In the genomic region with DNA sequence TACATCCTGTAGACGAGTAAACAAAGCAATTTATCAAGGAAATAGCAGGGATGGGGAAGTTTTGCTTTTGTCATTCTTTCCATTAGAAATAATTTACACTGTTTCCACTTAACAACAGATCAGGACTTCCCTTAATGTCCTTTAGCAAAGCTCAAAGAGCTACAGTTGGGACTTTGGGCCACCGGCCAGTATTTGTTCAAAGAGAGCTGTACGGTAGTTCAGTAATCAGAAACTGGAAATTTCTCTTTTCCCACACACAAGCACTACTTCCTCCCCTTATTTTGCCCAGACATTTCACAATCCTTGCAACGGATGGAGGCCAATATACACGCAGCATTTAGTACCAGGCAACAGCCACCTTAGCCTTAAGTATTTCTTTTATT, we compare ENCODE assay signal across 1 cellular context.
TF ChIP-seq lines count a peak whose summit lies in the region.

No MANE protein-coding gene starts in this region.

TF ChIP-seq in HepG2, 621 proteins besides CTCF, POLR2A, EP300 and RAD21 (continued from another document and continues in another):
- TF ChIP-seq, protein P1, sequence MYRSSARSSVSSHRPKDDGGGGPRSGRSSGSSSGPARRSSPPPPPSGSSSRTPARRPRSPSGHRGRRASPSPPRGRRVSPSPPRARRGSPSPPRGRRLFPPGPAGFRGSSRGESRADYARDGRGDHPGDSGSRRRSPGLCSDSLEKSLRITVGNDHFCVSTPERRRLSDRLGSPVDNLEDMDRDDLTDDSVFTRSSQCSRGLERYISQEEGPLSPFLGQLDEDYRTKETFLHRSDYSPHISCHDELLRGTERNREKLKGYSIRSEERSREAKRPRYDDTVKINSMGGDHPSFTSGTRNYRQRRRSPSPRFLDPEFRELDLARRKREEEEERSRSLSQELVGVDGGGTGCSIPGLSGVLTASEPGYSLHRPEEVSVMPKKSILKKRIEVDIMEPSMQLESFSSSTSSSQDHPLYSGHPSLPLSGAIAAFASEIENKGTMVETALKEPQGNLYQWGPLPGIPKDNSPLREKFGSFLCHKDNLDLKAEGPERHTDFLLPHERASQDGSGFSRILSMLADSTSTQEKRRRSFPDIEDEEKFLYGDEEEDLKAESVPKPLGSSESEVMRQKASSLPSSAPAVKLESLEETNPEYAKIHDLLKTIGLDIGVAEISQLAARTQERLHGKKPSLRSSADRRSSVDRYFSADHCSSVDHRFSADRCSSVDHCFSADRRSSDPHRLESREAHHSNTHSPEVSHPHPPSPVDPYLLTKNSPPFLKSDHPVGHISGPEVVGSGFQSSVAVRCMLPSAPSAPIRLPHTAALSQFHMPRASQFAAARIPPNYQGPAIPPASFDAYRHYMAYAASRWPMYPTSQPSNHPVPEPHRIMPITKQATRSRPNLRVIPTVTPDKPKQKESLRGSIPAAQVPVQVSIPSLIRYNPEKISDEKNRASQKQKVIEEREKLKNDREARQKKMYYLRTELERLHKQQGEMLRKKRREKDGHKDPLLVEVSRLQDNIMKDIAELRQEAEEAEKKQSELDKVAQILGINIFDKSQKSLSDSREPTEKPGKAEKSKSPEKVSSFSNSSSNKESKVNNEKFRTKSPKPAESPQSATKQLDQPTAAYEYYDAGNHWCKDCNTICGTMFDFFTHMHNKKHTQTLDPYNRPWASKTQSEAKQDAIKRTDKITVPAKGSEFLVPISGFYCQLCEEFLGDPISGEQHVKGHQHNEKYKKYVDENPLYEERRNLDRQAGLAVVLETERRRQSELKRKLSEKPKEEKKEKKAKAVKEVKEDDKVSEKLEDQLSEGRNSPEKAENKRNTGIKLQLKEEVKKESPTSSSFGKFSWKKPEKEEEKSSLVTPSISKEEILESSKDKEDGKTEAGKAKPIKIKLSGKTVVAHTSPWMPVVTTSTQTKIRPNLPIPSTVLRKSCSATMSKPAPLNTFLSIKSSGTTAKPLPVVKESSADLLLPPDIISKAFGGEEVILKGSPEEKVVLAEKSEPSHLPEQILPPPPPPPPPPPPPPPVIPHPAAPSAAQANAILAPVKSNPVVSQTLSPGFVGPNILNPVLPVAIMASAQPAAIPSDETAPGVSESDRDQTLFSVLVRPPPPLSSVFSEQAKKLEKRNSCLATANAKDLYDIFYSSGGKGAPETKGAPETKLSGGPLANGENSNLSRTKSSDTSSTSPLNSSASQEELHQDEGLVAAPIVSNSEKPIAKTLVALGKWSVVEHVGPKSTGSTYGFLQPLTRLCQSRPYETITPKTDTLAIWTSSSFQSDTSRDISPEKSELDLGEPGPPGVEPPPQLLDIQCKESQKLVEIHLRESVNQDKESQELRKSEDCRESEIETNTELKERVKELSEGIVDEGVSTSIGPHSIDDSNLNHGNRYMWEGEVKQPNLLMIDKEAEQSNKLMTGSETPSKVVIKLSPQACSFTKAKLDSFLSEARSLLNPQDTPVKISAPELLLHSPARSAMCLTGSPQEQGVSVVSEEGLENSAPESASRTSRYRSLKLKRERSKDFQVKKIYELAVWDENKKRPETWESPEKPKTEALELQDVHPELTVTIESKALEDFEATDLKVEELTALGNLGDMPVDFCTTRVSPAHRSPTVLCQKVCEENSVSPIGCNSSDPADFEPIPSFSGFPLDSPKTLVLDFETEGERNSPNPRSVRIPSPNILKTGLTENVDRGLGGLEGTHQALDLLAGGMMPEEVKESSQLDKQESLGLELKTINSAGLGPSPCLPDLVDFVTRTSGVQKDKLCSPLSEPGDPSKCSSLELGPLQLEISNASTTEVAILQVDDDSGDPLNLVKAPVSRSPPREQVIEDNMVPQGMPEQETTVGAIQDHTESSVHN (CRISPR knock-in tag; IDR thresholded peaks at IDR 0.05): no peak
- no peak for TF ChIP-seq SPEN (CRISPR knock-in tag; IDR thresholded peaks at IDR 0.05; ENCODE audit: low read depth)
- no peak for TF ChIP-seq ZNF550 (CRISPR knock-in tag; IDR thresholded peaks at IDR 0.05; ENCODE audit: borderline replicate concordance)
- TF ChIP-seq ZNF224 (CRISPR knock-in tag; IDR thresholded peaks at IDR 0.05): no peak
- peak; percentile 78; the same call in 1 of the 2 replicates for TF ChIP-seq PITX1 (CRISPR knock-in tag; IDR thresholded peaks at IDR 0.05)
- no peak for TF ChIP-seq ZFP36L2 (CRISPR knock-in tag; IDR thresholded peaks at IDR 0.05)
- no peak for TF ChIP-seq ZNF431 (CRISPR knock-in tag; IDR thresholded peaks at IDR 0.05; ENCODE audit: borderline replicate concordance, low read depth)
- no peak for TF ChIP-seq RBAK (CRISPR knock-in tag; IDR thresholded peaks at IDR 0.05)
- peak in 1 of 2 experiments; percentile 47; a peak in 1 of 4 replicates for TF ChIP-seq KLF16 (CRISPR knock-in tag; IDR thresholded peaks at IDR 0.05)
- TF ChIP-seq, protein P2, sequence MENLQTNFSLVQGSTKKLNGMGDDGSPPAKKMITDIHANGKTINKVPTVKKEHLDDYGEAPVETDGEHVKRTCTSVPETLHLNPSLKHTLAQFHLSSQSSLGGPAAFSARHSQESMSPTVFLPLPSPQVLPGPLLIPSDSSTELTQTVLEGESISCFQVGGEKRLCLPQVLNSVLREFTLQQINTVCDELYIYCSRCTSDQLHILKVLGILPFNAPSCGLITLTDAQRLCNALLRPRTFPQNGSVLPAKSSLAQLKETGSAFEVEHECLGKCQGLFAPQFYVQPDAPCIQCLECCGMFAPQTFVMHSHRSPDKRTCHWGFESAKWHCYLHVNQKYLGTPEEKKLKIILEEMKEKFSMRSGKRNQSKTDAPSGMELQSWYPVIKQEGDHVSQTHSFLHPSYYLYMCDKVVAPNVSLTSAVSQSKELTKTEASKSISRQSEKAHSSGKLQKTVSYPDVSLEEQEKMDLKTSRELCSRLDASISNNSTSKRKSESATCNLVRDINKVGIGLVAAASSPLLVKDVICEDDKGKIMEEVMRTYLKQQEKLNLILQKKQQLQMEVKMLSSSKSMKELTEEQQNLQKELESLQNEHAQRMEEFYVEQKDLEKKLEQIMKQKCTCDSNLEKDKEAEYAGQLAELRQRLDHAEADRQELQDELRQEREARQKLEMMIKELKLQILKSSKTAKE (CRISPR knock-in tag; IDR thresholded peaks at IDR 0.05; ENCODE audit: borderline replicate concordance): peak; percentile 67
- no peak for TF ChIP-seq ZNF101 (CRISPR knock-in tag; IDR thresholded peaks at IDR 0.05; ENCODE audit: borderline replicate concordance, low read depth)
- peak; percentile 91 for TF ChIP-seq DPF2 (CRISPR knock-in tag; IDR thresholded peaks at IDR 0.05; ENCODE audit: borderline replicate concordance, low read depth)
- no peak for TF ChIP-seq ZNF703 (CRISPR knock-in tag; IDR thresholded peaks at IDR 0.05; ENCODE audit: borderline replicate concordance)
- TF ChIP-seq, protein P3, sequence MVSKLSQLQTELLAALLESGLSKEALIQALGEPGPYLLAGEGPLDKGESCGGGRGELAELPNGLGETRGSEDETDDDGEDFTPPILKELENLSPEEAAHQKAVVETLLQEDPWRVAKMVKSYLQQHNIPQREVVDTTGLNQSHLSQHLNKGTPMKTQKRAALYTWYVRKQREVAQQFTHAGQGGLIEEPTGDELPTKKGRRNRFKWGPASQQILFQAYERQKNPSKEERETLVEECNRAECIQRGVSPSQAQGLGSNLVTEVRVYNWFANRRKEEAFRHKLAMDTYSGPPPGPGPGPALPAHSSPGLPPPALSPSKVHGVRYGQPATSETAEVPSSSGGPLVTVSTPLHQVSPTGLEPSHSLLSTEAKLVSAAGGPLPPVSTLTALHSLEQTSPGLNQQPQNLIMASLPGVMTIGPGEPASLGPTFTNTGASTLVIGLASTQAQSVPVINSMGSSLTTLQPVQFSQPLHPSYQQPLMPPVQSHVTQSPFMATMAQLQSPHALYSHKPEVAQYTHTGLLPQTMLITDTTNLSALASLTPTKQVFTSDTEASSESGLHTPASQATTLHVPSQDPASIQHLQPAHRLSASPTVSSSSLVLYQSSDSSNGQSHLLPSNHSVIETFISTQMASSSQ (IDR thresholded peaks at IDR 0.05; ENCODE audit: low read depth): peak; percentile 47
- TF ChIP-seq, protein P3 (CRISPR knock-in tag; IDR thresholded peaks at IDR 0.05; ENCODE audit: borderline replicate concordance): peak; percentile 37; the same call in 1 of the 2 replicates
- TF ChIP-seq HES4 (CRISPR knock-in tag; IDR thresholded peaks at IDR 0.05; ENCODE audit: borderline replicate concordance): no peak
- TF ChIP-seq, protein P4, sequence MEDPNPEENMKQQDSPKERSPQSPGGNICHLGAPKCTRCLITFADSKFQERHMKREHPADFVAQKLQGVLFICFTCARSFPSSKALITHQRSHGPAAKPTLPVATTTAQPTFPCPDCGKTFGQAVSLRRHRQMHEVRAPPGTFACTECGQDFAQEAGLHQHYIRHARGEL (CRISPR knock-in tag; IDR thresholded peaks at IDR 0.05): no peak
- TF ChIP-seq KAT7 (CRISPR knock-in tag; IDR thresholded peaks at IDR 0.05; ENCODE audit: borderline replicate concordance): 0 out of 2 replicates have a peak, but pooled peaks have one; percentile 49
- TF ChIP-seq SYNCRIP (IDR thresholded peaks at IDR 0.05; ENCODE audit: insufficient read depth, low read depth, low read length): no peak
- no peak for TF ChIP-seq YY1 (IDR thresholded peaks at IDR 0.05; ENCODE audit: insufficient read depth, insufficient replicate concordance, low read depth, low read length)
- TF ChIP-seq SRF (IDR thresholded peaks at IDR 0.05; ENCODE audit: low read depth, low read length): no peak
- TF ChIP-seq ZNF790 (CRISPR knock-in tag; IDR thresholded peaks at IDR 0.05; ENCODE audit: borderline replicate concordance): no peak
- no peak for TF ChIP-seq ZNF510 (CRISPR knock-in tag; IDR thresholded peaks at IDR 0.05; ENCODE audit: low read depth)
- TF ChIP-seq, protein P5, sequence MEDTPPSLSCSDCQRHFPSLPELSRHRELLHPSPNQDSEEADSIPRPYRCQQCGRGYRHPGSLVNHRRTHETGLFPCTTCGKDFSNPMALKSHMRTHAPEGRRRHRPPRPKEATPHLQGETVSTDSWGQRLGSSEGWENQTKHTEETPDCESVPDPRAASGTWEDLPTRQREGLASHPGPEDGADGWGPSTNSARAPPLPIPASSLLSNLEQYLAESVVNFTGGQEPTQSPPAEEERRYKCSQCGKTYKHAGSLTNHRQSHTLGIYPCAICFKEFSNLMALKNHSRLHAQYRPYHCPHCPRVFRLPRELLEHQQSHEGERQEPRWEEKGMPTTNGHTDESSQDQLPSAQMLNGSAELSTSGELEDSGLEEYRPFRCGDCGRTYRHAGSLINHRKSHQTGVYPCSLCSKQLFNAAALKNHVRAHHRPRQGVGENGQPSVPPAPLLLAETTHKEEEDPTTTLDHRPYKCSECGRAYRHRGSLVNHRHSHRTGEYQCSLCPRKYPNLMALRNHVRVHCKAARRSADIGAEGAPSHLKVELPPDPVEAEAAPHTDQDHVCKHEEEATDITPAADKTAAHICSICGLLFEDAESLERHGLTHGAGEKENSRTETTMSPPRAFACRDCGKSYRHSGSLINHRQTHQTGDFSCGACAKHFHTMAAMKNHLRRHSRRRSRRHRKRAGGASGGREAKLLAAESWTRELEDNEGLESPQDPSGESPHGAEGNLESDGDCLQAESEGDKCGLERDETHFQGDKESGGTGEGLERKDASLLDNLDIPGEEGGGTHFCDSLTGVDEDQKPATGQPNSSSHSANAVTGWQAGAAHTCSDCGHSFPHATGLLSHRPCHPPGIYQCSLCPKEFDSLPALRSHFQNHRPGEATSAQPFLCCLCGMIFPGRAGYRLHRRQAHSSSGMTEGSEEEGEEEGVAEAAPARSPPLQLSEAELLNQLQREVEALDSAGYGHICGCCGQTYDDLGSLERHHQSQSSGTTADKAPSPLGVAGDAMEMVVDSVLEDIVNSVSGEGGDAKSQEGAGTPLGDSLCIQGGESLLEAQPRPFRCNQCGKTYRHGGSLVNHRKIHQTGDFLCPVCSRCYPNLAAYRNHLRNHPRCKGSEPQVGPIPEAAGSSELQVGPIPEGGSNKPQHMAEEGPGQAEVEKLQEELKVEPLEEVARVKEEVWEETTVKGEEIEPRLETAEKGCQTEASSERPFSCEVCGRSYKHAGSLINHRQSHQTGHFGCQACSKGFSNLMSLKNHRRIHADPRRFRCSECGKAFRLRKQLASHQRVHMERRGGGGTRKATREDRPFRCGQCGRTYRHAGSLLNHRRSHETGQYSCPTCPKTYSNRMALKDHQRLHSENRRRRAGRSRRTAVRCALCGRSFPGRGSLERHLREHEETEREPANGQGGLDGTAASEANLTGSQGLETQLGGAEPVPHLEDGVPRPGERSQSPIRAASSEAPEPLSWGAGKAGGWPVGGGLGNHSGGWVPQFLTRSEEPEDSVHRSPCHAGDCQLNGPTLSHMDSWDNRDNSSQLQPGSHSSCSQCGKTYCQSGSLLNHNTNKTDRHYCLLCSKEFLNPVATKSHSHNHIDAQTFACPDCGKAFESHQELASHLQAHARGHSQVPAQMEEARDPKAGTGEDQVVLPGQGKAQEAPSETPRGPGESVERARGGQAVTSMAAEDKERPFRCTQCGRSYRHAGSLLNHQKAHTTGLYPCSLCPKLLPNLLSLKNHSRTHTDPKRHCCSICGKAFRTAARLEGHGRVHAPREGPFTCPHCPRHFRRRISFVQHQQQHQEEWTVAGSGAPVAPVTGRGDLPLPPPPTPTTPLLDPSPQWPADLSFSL (CRISPR knock-in tag; IDR thresholded peaks at IDR 0.05): no peak
- TF ChIP-seq ADNP (CRISPR knock-in tag; IDR thresholded peaks at IDR 0.05): no peak
- no peak for TF ChIP-seq RBM22 (optimal IDR thresholded peaks at IDR 0.05; ENCODE audit: low read length)
- TF ChIP-seq GABPB1 (CRISPR knock-in tag; IDR thresholded peaks at IDR 0.05): peak; percentile 32; the same call in 1 of the 2 replicates
- no peak for TF ChIP-seq ZNF616 (CRISPR knock-in tag; IDR thresholded peaks at IDR 0.05; ENCODE audit: low read depth)
- TF ChIP-seq ZNF430 (CRISPR knock-in tag; IDR thresholded peaks at IDR 0.05): peak; percentile 80; the same call in 1 of the 2 replicates
- TF ChIP-seq, protein P6, sequence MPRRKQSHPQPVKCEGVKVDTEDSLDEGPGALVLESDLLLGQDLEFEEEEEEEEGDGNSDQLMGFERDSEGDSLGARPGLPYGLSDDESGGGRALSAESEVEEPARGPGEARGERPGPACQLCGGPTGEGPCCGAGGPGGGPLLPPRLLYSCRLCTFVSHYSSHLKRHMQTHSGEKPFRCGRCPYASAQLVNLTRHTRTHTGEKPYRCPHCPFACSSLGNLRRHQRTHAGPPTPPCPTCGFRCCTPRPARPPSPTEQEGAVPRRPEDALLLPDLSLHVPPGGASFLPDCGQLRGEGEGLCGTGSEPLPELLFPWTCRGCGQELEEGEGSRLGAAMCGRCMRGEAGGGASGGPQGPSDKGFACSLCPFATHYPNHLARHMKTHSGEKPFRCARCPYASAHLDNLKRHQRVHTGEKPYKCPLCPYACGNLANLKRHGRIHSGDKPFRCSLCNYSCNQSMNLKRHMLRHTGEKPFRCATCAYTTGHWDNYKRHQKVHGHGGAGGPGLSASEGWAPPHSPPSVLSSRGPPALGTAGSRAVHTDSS (CRISPR knock-in tag; conservative IDR thresholded peaks at IDR 0.05): no peak
